1 cellular context compared by ENCODE assay signal in the genomic region with DNA sequence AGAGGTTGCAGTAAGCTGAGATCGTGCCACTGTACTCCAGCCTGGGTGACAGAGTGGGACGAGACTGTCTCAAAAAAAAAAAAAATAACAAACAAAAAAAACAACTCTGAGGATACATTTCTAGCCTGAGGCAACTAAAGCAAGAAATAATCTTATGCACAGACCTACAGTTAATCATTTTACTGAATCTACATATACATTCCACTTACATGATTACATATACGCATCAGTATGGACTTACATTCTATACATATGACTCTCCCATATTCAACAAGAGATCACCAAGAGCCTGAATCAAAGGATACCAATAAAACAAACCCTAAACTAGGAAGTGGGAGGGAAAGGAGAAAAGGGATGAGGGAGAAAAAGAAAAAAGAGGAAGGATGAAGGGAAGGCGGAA.
TF ChIP-seq lines count a peak whose summit lies in the region.

No MANE protein-coding gene starts in this region.

TF ChIP-seq in SK-N-SH treated with all-trans-retinoic acid at 6 μM for 48 hours, 23 proteins besides CTCF, POLR2A, EP300 and RAD21 (continued from another document):
- TF ChIP-seq, protein P1, sequence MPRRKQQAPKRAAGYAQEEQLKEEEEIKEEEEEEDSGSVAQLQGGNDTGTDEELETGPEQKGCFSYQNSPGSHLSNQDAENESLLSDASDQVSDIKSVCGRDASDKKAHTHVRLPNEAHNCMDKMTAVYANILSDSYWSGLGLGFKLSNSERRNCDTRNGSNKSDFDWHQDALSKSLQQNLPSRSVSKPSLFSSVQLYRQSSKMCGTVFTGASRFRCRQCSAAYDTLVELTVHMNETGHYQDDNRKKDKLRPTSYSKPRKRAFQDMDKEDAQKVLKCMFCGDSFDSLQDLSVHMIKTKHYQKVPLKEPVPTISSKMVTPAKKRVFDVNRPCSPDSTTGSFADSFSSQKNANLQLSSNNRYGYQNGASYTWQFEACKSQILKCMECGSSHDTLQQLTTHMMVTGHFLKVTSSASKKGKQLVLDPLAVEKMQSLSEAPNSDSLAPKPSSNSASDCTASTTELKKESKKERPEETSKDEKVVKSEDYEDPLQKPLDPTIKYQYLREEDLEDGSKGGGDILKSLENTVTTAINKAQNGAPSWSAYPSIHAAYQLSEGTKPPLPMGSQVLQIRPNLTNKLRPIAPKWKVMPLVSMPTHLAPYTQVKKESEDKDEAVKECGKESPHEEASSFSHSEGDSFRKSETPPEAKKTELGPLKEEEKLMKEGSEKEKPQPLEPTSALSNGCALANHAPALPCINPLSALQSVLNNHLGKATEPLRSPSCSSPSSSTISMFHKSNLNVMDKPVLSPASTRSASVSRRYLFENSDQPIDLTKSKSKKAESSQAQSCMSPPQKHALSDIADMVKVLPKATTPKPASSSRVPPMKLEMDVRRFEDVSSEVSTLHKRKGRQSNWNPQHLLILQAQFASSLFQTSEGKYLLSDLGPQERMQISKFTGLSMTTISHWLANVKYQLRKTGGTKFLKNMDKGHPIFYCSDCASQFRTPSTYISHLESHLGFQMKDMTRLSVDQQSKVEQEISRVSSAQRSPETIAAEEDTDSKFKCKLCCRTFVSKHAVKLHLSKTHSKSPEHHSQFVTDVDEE (CRISPR knock-in tag; IDR thresholded peaks at IDR 0.05), result no peak
- TF ChIP-seq ARNTL (CRISPR knock-in tag; IDR thresholded peaks at IDR 0.05; ENCODE audit: borderline replicate concordance, low read depth), result no peak
- TF ChIP-seq ZFP30 (CRISPR knock-in tag; IDR thresholded peaks at IDR 0.05), result no peak
- TF ChIP-seq ZNF8 (CRISPR knock-in tag; IDR thresholded peaks at IDR 0.05), result no peak
- no peak for TF ChIP-seq OSR1 (CRISPR knock-in tag; IDR thresholded peaks at IDR 0.05)
- TF ChIP-seq SNAI2 (CRISPR knock-in tag; IDR thresholded peaks at IDR 0.05), result no peak
- no peak for TF ChIP-seq CSDC2 (CRISPR knock-in tag; IDR thresholded peaks at IDR 0.05)
- TF ChIP-seq ZC3H10 (CRISPR knock-in tag; IDR thresholded peaks at IDR 0.05), result no peak
- TF ChIP-seq GLIS3 (CRISPR knock-in tag; IDR thresholded peaks at IDR 0.05), result no peak
- TF ChIP-seq ISL1 (CRISPR knock-in tag; IDR thresholded peaks at IDR 0.05), result no peak
- no peak for TF ChIP-seq ZFP3 (CRISPR knock-in tag; IDR thresholded peaks at IDR 0.05)
- TF ChIP-seq TOX (CRISPR knock-in tag; IDR thresholded peaks at IDR 0.05; ENCODE audit: borderline replicate concordance), result no peak
- no peak for TF ChIP-seq CREB5 (CRISPR knock-in tag; IDR thresholded peaks at IDR 0.05; ENCODE audit: low read depth)
